Comparison of ENCODE assay signal across 2 cellular contexts in the genomic region with DNA sequence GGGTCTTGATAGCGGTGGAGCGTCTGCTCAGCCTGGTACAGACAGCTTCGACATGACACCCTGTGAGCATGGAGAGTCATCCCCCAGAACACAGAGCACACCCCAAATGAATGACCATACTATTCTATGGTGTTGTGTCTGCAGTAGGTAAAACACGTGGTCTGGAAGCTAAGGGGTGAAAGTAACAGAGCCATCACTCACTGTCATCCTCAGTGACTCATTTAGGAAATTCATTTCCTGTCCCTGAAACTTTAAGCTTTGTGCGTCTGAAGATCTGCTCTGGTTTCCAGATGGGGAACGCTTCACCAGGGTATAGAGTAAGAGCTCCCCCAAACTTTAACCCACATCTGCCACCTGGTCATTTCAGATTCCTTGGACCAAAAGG.
TF ChIP-seq lines count a peak whose summit lies in the region.

No MANE protein-coding gene starts in this region.

TF ChIP-seq in SK-N-SH, 30 proteins besides CTCF, POLR2A, EP300 and RAD21 (continued from another document):
- TF ChIP-seq, protein P1, sequence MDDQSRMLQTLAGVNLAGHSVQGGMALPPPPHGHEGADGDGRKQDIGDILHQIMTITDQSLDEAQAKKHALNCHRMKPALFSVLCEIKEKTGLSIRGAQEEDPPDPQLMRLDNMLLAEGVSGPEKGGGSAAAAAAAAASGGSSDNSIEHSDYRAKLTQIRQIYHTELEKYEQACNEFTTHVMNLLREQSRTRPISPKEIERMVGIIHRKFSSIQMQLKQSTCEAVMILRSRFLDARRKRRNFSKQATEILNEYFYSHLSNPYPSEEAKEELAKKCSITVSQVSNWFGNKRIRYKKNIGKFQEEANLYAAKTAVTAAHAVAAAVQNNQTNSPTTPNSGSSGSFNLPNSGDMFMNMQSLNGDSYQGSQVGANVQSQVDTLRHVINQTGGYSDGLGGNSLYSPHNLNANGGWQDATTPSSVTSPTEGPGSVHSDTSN (IDR thresholded peaks at IDR 0.05) = peak; percentile 66
- TF ChIP-seq, protein P2, sequence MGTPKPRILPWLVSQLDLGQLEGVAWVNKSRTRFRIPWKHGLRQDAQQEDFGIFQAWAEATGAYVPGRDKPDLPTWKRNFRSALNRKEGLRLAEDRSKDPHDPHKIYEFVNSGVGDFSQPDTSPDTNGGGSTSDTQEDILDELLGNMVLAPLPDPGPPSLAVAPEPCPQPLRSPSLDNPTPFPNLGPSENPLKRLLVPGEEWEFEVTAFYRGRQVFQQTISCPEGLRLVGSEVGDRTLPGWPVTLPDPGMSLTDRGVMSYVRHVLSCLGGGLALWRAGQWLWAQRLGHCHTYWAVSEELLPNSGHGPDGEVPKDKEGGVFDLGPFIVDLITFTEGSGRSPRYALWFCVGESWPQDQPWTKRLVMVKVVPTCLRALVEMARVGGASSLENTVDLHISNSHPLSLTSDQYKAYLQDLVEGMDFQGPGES (IDR thresholded peaks at IDR 0.05; ENCODE audit: low read depth, low read length) = no peak
- no peak for TF ChIP-seq FOSL2 (IDR thresholded peaks at IDR 0.05; ENCODE audit: borderline replicate concordance, low read depth)

TF ChIP-seq in SK-N-SH treated with all-trans-retinoic acid at 6 μM for 48 hours, 23 proteins besides CTCF, POLR2A, EP300 and RAD21 (continued from another document):
- TF ChIP-seq, protein P3, sequence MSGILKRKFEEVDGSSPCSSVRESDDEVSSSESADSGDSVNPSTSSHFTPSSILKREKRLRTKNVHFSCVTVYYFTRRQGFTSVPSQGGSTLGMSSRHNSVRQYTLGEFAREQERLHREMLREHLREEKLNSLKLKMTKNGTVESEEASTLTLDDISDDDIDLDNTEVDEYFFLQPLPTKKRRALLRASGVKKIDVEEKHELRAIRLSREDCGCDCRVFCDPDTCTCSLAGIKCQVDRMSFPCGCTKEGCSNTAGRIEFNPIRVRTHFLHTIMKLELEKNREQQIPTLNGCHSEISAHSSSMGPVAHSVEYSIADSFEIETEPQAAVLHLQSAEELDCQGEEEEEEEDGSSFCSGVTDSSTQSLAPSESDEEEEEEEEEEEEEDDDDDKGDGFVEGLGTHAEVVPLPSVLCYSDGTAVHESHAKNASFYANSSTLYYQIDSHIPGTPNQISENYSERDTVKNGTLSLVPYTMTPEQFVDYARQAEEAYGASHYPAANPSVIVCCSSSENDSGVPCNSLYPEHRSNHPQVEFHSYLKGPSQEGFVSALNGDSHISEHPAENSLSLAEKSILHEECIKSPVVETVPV (CRISPR knock-in tag; IDR thresholded peaks at IDR 0.05) = no peak
- TF ChIP-seq ISL1 (CRISPR knock-in tag; IDR thresholded peaks at IDR 0.05) = no peak
- TF ChIP-seq ZNF565 (CRISPR knock-in tag; conservative IDR thresholded peaks at IDR 0.05; ENCODE audit: low read depth) = no peak
- TF ChIP-seq TOX (CRISPR knock-in tag; IDR thresholded peaks at IDR 0.05; ENCODE audit: borderline replicate concordance) = no peak
- no peak for TF ChIP-seq ZNF70 (CRISPR knock-in tag; IDR thresholded peaks at IDR 0.05)
- no peak for TF ChIP-seq CSDC2 (CRISPR knock-in tag; IDR thresholded peaks at IDR 0.05)
- TF ChIP-seq, protein P4, sequence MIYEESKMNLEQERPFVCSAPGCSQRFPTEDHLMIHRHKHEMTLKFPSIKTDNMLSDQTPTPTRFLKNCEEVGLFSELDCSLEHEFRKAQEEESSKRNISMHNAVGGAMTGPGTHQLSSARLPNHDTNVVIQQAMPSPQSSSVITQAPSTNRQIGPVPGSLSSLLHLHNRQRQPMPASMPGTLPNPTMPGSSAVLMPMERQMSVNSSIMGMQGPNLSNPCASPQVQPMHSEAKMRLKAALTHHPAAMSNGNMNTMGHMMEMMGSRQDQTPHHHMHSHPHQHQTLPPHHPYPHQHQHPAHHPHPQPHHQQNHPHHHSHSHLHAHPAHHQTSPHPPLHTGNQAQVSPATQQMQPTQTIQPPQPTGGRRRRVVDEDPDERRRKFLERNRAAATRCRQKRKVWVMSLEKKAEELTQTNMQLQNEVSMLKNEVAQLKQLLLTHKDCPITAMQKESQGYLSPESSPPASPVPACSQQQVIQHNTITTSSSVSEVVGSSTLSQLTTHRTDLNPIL (CRISPR knock-in tag; IDR thresholded peaks at IDR 0.05; ENCODE audit: low read depth) = no peak
- no peak for TF ChIP-seq OSR1 (CRISPR knock-in tag; IDR thresholded peaks at IDR 0.05)
- no peak for TF ChIP-seq SNAI2 (CRISPR knock-in tag; IDR thresholded peaks at IDR 0.05)
- TF ChIP-seq, protein P5, sequence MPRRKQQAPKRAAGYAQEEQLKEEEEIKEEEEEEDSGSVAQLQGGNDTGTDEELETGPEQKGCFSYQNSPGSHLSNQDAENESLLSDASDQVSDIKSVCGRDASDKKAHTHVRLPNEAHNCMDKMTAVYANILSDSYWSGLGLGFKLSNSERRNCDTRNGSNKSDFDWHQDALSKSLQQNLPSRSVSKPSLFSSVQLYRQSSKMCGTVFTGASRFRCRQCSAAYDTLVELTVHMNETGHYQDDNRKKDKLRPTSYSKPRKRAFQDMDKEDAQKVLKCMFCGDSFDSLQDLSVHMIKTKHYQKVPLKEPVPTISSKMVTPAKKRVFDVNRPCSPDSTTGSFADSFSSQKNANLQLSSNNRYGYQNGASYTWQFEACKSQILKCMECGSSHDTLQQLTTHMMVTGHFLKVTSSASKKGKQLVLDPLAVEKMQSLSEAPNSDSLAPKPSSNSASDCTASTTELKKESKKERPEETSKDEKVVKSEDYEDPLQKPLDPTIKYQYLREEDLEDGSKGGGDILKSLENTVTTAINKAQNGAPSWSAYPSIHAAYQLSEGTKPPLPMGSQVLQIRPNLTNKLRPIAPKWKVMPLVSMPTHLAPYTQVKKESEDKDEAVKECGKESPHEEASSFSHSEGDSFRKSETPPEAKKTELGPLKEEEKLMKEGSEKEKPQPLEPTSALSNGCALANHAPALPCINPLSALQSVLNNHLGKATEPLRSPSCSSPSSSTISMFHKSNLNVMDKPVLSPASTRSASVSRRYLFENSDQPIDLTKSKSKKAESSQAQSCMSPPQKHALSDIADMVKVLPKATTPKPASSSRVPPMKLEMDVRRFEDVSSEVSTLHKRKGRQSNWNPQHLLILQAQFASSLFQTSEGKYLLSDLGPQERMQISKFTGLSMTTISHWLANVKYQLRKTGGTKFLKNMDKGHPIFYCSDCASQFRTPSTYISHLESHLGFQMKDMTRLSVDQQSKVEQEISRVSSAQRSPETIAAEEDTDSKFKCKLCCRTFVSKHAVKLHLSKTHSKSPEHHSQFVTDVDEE (CRISPR knock-in tag; IDR thresholded peaks at IDR 0.05) = no peak
- TF ChIP-seq GLIS3 (CRISPR knock-in tag; IDR thresholded peaks at IDR 0.05) = no peak
- no peak for TF ChIP-seq ARNTL (CRISPR knock-in tag; IDR thresholded peaks at IDR 0.05; ENCODE audit: borderline replicate concordance, low read depth)
- no peak for TF ChIP-seq RARB (CRISPR knock-in tag; IDR thresholded peaks at IDR 0.05)
TF ChIP-seq in SK-N-SH treated with all-trans-retinoic acid at 6 μM for 48 hours: peak in this region for 0.
